ENCODE assay signal across 27 cellular contexts in the genomic region with DNA sequence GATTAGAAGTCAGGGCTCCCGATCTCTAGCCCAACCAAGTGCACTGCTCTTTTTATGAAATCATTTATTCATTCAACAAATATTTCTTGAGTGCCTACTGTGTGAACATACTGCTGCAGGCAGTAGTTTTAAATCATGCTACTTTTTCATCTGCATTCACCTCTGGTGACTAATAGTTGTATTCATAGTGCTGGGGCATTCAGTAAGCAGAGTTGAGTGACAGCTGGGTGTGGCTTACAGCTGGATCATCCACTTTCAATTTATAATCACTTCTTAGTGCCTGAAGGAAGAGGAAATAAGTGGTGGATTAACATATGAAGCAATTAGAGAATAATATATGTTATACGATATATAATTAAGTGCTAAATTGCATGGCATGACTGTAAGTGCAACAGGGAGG. TPM values are rescaled to one million over a fixed set of nuclear protein-coding genes. Genes with fewer than 3 reads are reported as not detected.
DNase-seq lines count a peak whose midpoint lies in the region; ATAC-seq and TF ChIP-seq lines count a peak whose summit lies in the region.
"Had no signal": no experiment of that assay in that cellular context is flagged by ENCODE, and none has a peak within 500 bp of the region (broad histone marks: within the 10 kb centered on the region; RNA-seq: fewer than 3 reads in every experiment).

No MANE protein-coding gene starts in this region.

- CTCF ChIA-PET in MCF 10A (lab: Yijun Ruan, JAX), result interaction anchor here (0.6 to 0.7 kb wide), 4 partner anchors 12 to 122 kb away, joined by 3 to 4 read pairs (median 3); no protein-coding TSS in a partner anchor

- ATAC-seq in stimulated activated naive B cell treated with anti-CD40 and anti-IgM and Interleukin-4, amounts not matched to agents 10 μg/mL and 1 μg/mL and 100 μg/mL, for 72 hours (replicated peaks), result no peak
- ATAC-seq: activated naive CD8-positive, alpha-beta T cell treated with anti-CD3 and anti-CD28 coated beads, Interleukin-2, amount 50 U/mL, for 24 hours; left lung; naive thymus-derived CD4-positive, alpha-beta T cell had no signal

- H3K4me3 ChIP-seq in breast epithelium, result no peak overlapping the region
- H3K4me3 ChIP-seq: left lung had no signal

- H3K4me1 Mint-ChIP-seq in MCF 10A (ENCODE audit: insufficient read depth, unreplicated experiment), result no peaks in the 10 kb centered on the region
- H3K4me1 Mint-ChIP-seq in stimulated activated naive B cell treated with anti-CD40 and anti-IgM and Interleukin-4, amounts not matched to agents 10 μg/mL and 1 μg/mL and 100 μg/mL, for 72 hours, result peaks cover 0 to 2% of the 10 kb centered on the region in 2 donors
- H3K4me1 Mint-ChIP-seq: activated CD4-positive, alpha-beta memory T cell treated with anti-CD3 and anti-CD28 coated beads, Interleukin-2, amount 10 ng/mL, durations not matched to agents 7 days and 5 days had no signal

- no peaks in the 10 kb centered on the region for H3K9me3 ChIP-seq in breast epithelium
- H3K9me3 ChIP-seq: left lung had no signal

- H3K4me3 Mint-ChIP-seq in MCF 10A (ENCODE audit: unreplicated experiment), result no peak overlapping the region
- H3K4me3 Mint-ChIP-seq in stimulated activated naive B cell treated with anti-CD40 and anti-IgM and Interleukin-4, amounts not matched to agents 10 μg/mL and 1 μg/mL and 100 μg/mL, for 72 hours, result no peak overlapping the region
- H3K4me3 Mint-ChIP-seq: activated CD4-positive, alpha-beta memory T cell treated with anti-CD3 and anti-CD28 coated beads, Interleukin-2, amount 10 ng/mL, durations not matched to agents 7 days and 5 days; activated naive CD8-positive, alpha-beta T cell treated with anti-CD3 and anti-CD28 coated beads, Interleukin-2, amount 50 U/mL, for 24 hours; naive thymus-derived CD4-positive, alpha-beta T cell had no signal

- no peak for TF ChIP-seq CTCF in MCF 10A (IDR thresholded peaks at IDR 0.05; ENCODE audit: unreplicated experiment)
- TF ChIP-seq CTCF in breast epithelium (IDR thresholded peaks at IDR 0.05), result no peak

- H3K36me3 ChIP-seq in breast epithelium, result no peaks in the 10 kb centered on the region
- H3K36me3 ChIP-seq: left lung had no signal

- H3K27ac Mint-ChIP-seq in MCF 10A (ENCODE audit: low read depth, unreplicated experiment), result no peak overlapping the region
- no peak overlapping the region for H3K27ac Mint-ChIP-seq in stimulated activated naive B cell treated with anti-CD40 and anti-IgM and Interleukin-4, amounts not matched to agents 10 μg/mL and 1 μg/mL and 100 μg/mL, for 72 hours
- H3K27ac Mint-ChIP-seq: activated CD4-positive, alpha-beta memory T cell treated with anti-CD3 and anti-CD28 coated beads, Interleukin-2, amount 10 ng/mL, durations not matched to agents 7 days and 5 days; activated naive CD8-positive, alpha-beta T cell treated with anti-CD3 and anti-CD28 coated beads, Interleukin-2, amount 50 U/mL, for 24 hours; naive thymus-derived CD4-positive, alpha-beta T cell had no signal

- intact Hi-C loops in MCF 10A (cut with micrococcal nuclease) (no loop called here), breast epithelium (cut with DNase I; ENCODE audit: low total_unique reads) (loop anchor here (10.0 kb wide), 1 partner anchor 1221 kb away; no protein-coding TSS in a partner anchor)

- no peaks in the 10 kb centered on the region for H3K9me3 Mint-ChIP-seq in MCF 10A (ENCODE audit: unreplicated experiment)
- no peaks in the 10 kb centered on the region for H3K9me3 Mint-ChIP-seq in stimulated activated naive B cell treated with anti-CD40 and anti-IgM and Interleukin-4, amounts not matched to agents 10 μg/mL and 1 μg/mL and 100 μg/mL, for 72 hours
- H3K9me3 Mint-ChIP-seq: activated CD4-positive, alpha-beta memory T cell treated with anti-CD3 and anti-CD28 coated beads, Interleukin-2, amount 10 ng/mL, durations not matched to agents 7 days and 5 days; activated naive CD8-positive, alpha-beta T cell treated with anti-CD3 and anti-CD28 coated beads, Interleukin-2, amount 50 U/mL, for 24 hours; naive thymus-derived CD4-positive, alpha-beta T cell had no signal

- POLR2A ChIA-PET in MCF 10A (lab: Yijun Ruan, JAX), result interaction anchor here (1.5 kb wide), 1 partner anchor 9 kb away, joined by 3 read pairs; no protein-coding TSS in a partner anchor

- no peak overlapping the region for H3K27ac ChIP-seq in breast epithelium
- H3K27ac ChIP-seq in epithelial cell of prostate, result no peak overlapping the region
- H3K27ac ChIP-seq: left lung had no signal

- H3K27me3 ChIP-seq in breast epithelium, result peaks cover 0 to 19% of the 10 kb centered on the region in 2 donors

- no peaks in the 10 kb centered on the region for H3K4me1 ChIP-seq in breast epithelium
- H3K4me1 ChIP-seq: left lung had no signal

- no TSS peak for BruUV-seq in MCF 10A (replicated peaks; lab: Mats Ljungman, UMichigan)

- peaks cover 30% of the 10 kb centered on the region for H3K27me3 Mint-ChIP-seq in MCF 10A (ENCODE audit: insufficient read depth, unreplicated experiment)
- H3K27me3 Mint-ChIP-seq in stimulated activated naive B cell treated with anti-CD40 and anti-IgM and Interleukin-4, amounts not matched to agents 10 μg/mL and 1 μg/mL and 100 μg/mL, for 72 hours, result no peaks in the 10 kb centered on the region
- H3K27me3 Mint-ChIP-seq: activated CD4-positive, alpha-beta memory T cell treated with anti-CD3 and anti-CD28 coated beads, Interleukin-2, amount 10 ng/mL, durations not matched to agents 7 days and 5 days; activated naive CD8-positive, alpha-beta T cell treated with anti-CD3 and anti-CD28 coated beads, Interleukin-2, amount 50 U/mL, for 24 hours had no signal

- TF ChIP-seq POLR2A in breast epithelium (IDR thresholded peaks at IDR 0.05), result no peak

- no peaks in the 10 kb centered on the region for H3K36me3 Mint-ChIP-seq in MCF 10A (ENCODE audit: insufficient read depth, unreplicated experiment)
- no peaks in the 10 kb centered on the region for H3K36me3 Mint-ChIP-seq in stimulated activated naive B cell treated with anti-CD40 and anti-IgM and Interleukin-4, amounts not matched to agents 10 μg/mL and 1 μg/mL and 100 μg/mL, for 72 hours
- H3K36me3 Mint-ChIP-seq: naive thymus-derived CD4-positive, alpha-beta T cell had no signal

- DNase-seq in MCF 10A (ENCODE audit: unreplicated experiment) (peak; percentile 22), breast epithelium (ENCODE audit: low spot score in 2 of 2) (no peak), NCI-H69 (lab: John Stamatoyannopoulos, UW) (peak; percentile 35), epithelial cell of prostate (ENCODE audit: low read depth, low spot score) (peak; percentile 27), middle frontal gyrus (ENCODE audit: extremely low spot score, low spot score) (no peak), NCI-H1417 treated with DMSO at 0.1 percent for 48 hours (lab: John Stamatoyannopoulos, UW) (no peak), AG08395 (ENCODE audit: low spot score) (no peak)
- no peak for DNase-seq in stimulated activated naive B cell treated with anti-CD40 and anti-IgM and Interleukin-4, amounts not matched to agents 10 μg/mL and 1 μg/mL and 100 μg/mL, for 72 hours
- DNase-seq: activated CD4-positive, alpha-beta memory T cell treated with anti-CD3 and anti-CD28 coated beads, Interleukin-2, amount 10 ng/mL, durations not matched to agents 7 days and 5 days; activated CD4-positive, CD25-positive, alpha-beta regulatory T cell; activated effector memory CD4-positive, alpha-beta T cell treated with Interleukin-2 at 50 U/mL for 16 hours; activated naive CD8-positive, alpha-beta T cell treated with anti-CD3 and anti-CD28 coated beads, Interleukin-2, amount 50 U/mL, for 24 hours; C1 segment of cervical spinal cord; erythroblast; foreskin fibroblast; left lung; naive thymus-derived CD4-positive, alpha-beta T cell; NCI-H1105; NCI-H2029; NCI-H774; occipital lobe; retina; SHP77; stimulated activated CD4-positive, alpha-beta T cell treated with anti-CD3 and anti-CD28 coated beads, Interleukin-4, amount 100 ng/mL, for 4 hours; stimulated activated naive CD4-positive, alpha-beta T cell treated with Interleukin-2 at 50 U/mL for 16 hours; SW 1271; T1000 had no signal

RNA-seq across cellular contexts. Expression of a gene that starts 7.2 kb away (rescaled TPM):
- total RNA-seq in MCF 10A (2022), result 37.4 and 44.0 TPM in 2 replicates
- 10 to 100 TPM in 2 of 3 donors, 1 to 10 TPM in 1; 9.9 to 20.5 (median 15.7) TPM for total RNA-seq in breast epithelium

Comparison
In these comparisons a context has a peak if more than half of its experiments do, and no peak if none do; other contexts are left out.
1. DNase-seq: peak in MCF 10A (single experiment), NCI-H69 (single experiment) and epithelial cell of prostate (single experiment); none in breast epithelium (0 of 2), middle frontal gyrus (single experiment), stimulated activated naive B cell treated with anti-CD40 and anti-IgM and Interleukin-4, amounts not matched to agents 10 μg/mL and 1 μg/mL and 100 μg/mL, for 72 hours (single experiment), NCI-H1417 treated with DMSO at 0.1 percent for 48 hours (single experiment) and AG08395 (single experiment).